22 cellular contexts compared by ENCODE assay signal in the genomic region with DNA sequence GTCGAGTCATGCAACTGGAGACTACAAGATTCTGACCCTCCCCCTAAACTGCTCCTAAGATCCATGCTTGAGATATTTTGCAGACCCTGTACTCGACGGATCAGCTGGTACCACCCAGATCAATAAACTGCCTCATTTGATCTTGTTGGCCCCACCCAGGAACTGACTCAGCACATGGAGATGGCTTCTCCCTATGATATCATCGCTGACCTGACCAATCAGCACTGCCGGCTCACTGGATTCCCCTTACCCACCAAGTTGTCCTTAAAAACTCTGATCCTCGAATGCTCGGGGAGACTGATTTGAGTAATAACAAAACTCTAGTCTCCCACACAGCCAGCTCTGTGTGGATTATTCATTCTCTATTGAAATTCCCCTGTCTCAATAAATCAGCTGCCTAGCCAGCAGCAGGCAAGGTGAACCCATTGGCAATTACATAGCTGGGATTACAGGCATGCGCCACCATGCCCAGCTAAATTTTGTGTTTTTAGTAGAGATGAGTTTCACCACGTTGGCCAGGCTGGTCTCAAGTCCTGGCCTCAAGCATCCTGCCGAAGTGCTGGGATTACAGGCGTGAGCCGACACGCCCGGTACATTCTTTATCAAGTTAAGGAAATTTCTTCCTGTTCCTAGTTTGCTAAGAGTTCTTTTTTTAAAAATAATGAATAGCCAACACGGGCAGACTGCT. TPM values are rescaled to one million over a fixed set of nuclear protein-coding genes. Genes with fewer than 3 reads are reported as not detected.
DNase-seq lines count a peak whose midpoint lies in the region; TF ChIP-seq lines count a peak whose summit lies in the region.
"Had no signal": no experiment of that assay in that cellular context is flagged by ENCODE, and none has a peak within 500 bp of the region (broad histone marks: within the 10 kb centered on the region; RNA-seq: fewer than 3 reads in every experiment).

No MANE protein-coding gene starts in this region.

- TF ChIP-seq EP300 in ovary (IDR thresholded peaks at IDR 0.05) = no peak

- DNase-seq in activated T-cell treated with anti-CD3 and anti-CD28 coated beads, Interleukin-2, amount 50 U/mL, for 48 hours = peak; percentile 32 to 41
- DNase-seq in activated T-cell treated with anti-CD3 and anti-CD28 coated beads, Interleukin-2, amount 50 U/mL, for 1 hour = no peak
- DNase-seq in erythroblast (lab: John Stamatoyannopoulos, UW) (peak; percentile 7 to 39), GM23248 (no peak), hippocampal formation (lab: John Stamatoyannopoulos, UW) (no peak), ovary (no peak)
- DNase-seq in stimulated activated CD4-positive, alpha-beta T cell treated with anti-CD3 and anti-CD28 coated beads, TNF-alpha, amount 100 ng/mL, for 48 hours (ENCODE audit: low read depth in 3 of 3) = peak; percentile 8 to 23 (median 19)
- DNase-seq: activated B cell treated with CpG ODN at 0.5 μM for 24 hours; activated naive CD8-positive, alpha-beta T cell treated with anti-CD3 and anti-CD28 coated beads, Interleukin-2, amount 10 ng/mL, durations not matched to agents 7 days and 5 days; COR-L47; DMS79; left ventricle myocardium inferior; MM.1S; naive B cell; NCI-H2029; psoas muscle; SHP77 treated with DMSO at 0.1 percent for 48 hours; sigmoid colon; SW 1271 had no signal

- TF ChIP-seq POLR2A in erythroblast (IDR thresholded peaks at IDR 0.05; ENCODE audit: low read length) (no peak), ovary (IDR thresholded peaks at IDR 0.05) (no peak)

- H3K27me3 ChIP-seq in GM23248 (replicated peaks; ENCODE audit: insufficient read depth) (no peaks in the 10 kb centered on the region), ovary (no peaks in the 10 kb centered on the region)
- H3K27me3 ChIP-seq: BLaER1 treated with 17β-estradiol and CSF1 and Interleukin-3, amounts not matched to agents 10 nM and 100 nM; sigmoid colon; suprapubic skin had no signal

- H3K9ac ChIP-seq in GM23248 = no peak overlapping the region
- H3K9ac ChIP-seq: BLaER1 treated with 17β-estradiol and CSF1 and Interleukin-3, amounts not matched to agents 10 nM and 100 nM had no signal

- intact Hi-C loops in ovary (cut with DNase I) = no loop called here

- H3K4me2 ChIP-seq in GM23248 (ENCODE audit: unreplicated experiment) = no peak overlapping the region
- H3K4me2 ChIP-seq: BLaER1 treated with 17β-estradiol and CSF1 and Interleukin-3, amounts not matched to agents 10 nM and 100 nM had no signal

- no peaks in the 10 kb centered on the region for H3K9me3 ChIP-seq in KOPT-K1 (ENCODE audit: insufficient read depth, low read length, poor library complexity, severe bottlenecking)
- no peaks in the 10 kb centered on the region for H3K9me3 ChIP-seq in GM23248 (ENCODE audit: low read depth)
- H3K9me3 ChIP-seq in ovary = no peaks in the 10 kb centered on the region
- H3K9me3 ChIP-seq: left ventricle myocardium inferior, psoas muscle, sigmoid colon, suprapubic skin had no signal

- H3K36me3 ChIP-seq in KOPT-K1 (ENCODE audit: insufficient read depth, low read length) (peaks cover 54% of the 10 kb centered on the region), GM23248 (ENCODE audit: low read depth) (peaks cover 24% of the 10 kb centered on the region), ovary (no peaks in the 10 kb centered on the region)

- no peaks in the 10 kb centered on the region for H3K79me2 ChIP-seq in GM23248 (ENCODE audit: insufficient read depth)

- H3K4me1 ChIP-seq in GM23248 (ENCODE audit: insufficient read depth) (no peaks in the 10 kb centered on the region), ovary (ENCODE audit: insufficient read depth) (no peaks in the 10 kb centered on the region)
- H3K4me1 ChIP-seq: left ventricle myocardium inferior, psoas muscle, sigmoid colon, suprapubic skin had no signal

- H3K27ac ChIP-seq in KOPT-K1 (ENCODE audit: low read depth, low read length, poor library complexity, severe bottlenecking) = peak overlapping the region; percentile 89
- no peak overlapping the region for H3K27ac ChIP-seq in GM23248
- H3K27ac ChIP-seq in ovary = no peak overlapping the region
- H3K27ac ChIP-seq: BLaER1 treated with 17β-estradiol and CSF1 and Interleukin-3, amounts not matched to agents 10 nM and 100 nM; left ventricle myocardium inferior; psoas muscle; sigmoid colon; suprapubic skin had no signal

- no peaks in the 10 kb centered on the region for H3K9me2 ChIP-seq in GM23248 (ENCODE audit: insufficient read depth)

- 87 to 88% methylated on average over 15 of the region's 15 CpGs for WGBS in GM23248 (ENCODE audit: low coverage in 1 of 2, low lambda C conversion rate in 2 of 2, missing lambda C conversion rate in 2 of 2), 2 experiments
- 92 to 98% (median 95%) methylated on average over 15 of the region's 15 CpGs for WGBS in ovary, 3 donors

- H4K20me1 ChIP-seq in GM23248 (ENCODE audit: insufficient read depth) = no peaks in the 10 kb centered on the region
- H4K20me1 ChIP-seq: BLaER1 treated with 17β-estradiol and CSF1 and Interleukin-3, amounts not matched to agents 10 nM and 100 nM had no signal

- no peak overlapping the region for H3K4me3 ChIP-seq in GM23248
- H3K4me3 ChIP-seq in ovary = no peak overlapping the region
- H3K4me3 ChIP-seq: BLaER1 treated with 17β-estradiol and CSF1 and Interleukin-3, amounts not matched to agents 10 nM and 100 nM; left ventricle myocardium inferior; psoas muscle; sigmoid colon; suprapubic skin had no signal

- no peak overlapping the region for H2AFZ ChIP-seq in GM23248

- in situ Hi-C loops in GM23248 (cut with MboI) = no loop called here

- H3F3A ChIP-seq in GM23248 (ENCODE audit: insufficient read depth) = no peaks in the 10 kb centered on the region

- TF ChIP-seq CTCF in ovary (IDR thresholded peaks at IDR 0.05) = no peak

RNA-seq across cellular contexts. Expression of a gene that starts 43.6 kb away (rescaled TPM):
- total RNA-seq in GM23248 (2014; rRNA removed; shearing (Covaris generic)) = 12.9 and 17.5 TPM in 2 replicates
- polyA plus RNA-seq in GM23248 (2016; fragmentation: Nextera tagmentation; extraction: Ambion mirVana) = 5.9 and 6.5 TPM in 2 replicates
- total RNA-seq in ovary = 10 to 100 TPM; 17.9 to 28.6 (median 26.0) TPM
- 10 to 100 TPM; 18.3 to 18.7 TPM for polyA plus RNA-seq in ovary

Comparison
In these comparisons a context has a peak if more than half of its experiments do, and no peak if none do; other contexts are left out.
1. DNase-seq: peak in activated T-cell treated with anti-CD3 and anti-CD28 coated beads, Interleukin-2, amount 50 U/mL, for 48 hours (2 of 2), erythroblast (2 of 2) and stimulated activated CD4-positive, alpha-beta T cell treated with anti-CD3 and anti-CD28 coated beads, TNF-alpha, amount 100 ng/mL, for 48 hours (3 of 3); none in activated T-cell treated with anti-CD3 and anti-CD28 coated beads, Interleukin-2, amount 50 U/mL, for 1 hour (single experiment), GM23248 (single experiment), hippocampal formation (0 of 2) and ovary (0 of 5).